7 cellular contexts compared by ENCODE assay signal in the genomic region with DNA sequence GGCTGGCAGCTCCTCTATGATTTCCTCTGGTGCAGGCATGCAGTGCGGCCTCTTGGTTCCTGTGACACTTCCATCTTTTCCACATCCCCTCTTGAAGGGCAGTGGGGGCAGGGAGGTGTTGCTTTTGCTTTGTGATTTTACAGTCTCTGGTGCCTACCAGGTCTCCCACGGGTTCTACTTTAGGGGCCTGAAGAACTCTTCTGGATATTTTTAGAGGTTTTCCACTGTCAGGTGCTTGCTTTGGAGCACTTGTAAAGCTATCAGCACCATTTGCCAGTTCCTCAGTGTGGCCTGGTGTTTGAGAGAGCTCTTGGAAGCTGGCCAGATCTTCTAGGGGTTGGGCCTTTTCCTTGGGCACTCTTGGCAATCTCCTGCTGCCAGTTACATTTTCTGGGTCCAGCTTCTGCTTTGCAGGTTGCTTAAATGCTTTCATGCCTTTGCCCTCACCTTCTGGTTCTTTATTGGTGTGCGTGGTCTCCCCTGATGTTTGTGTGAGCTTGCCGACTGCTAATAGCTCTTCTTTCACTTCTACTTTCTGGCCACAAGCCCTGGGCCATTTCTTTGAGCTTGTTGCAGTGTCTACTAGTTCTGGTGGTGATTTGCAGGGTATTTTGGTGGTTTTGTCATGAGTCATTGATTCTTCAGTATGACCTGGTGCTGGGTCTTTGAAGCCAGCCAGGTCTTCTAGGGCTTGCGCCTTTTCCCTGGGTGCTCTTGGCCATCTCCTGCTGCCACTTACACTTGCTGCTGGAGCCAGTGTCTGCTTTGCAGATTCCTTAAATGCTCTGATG. TPM values are rescaled to one million over a fixed set of nuclear protein-coding genes. Genes with fewer than 3 reads are reported as not detected.
DNase-seq lines count a peak whose midpoint lies in the region; ATAC-seq and TF ChIP-seq lines count a peak whose summit lies in the region.

No MANE protein-coding gene starts in this region.

- H3K36me3 Mint-ChIP-seq in endothelial cell (ENCODE audit: low read depth, unreplicated experiment), result peaks cover 5% of the 10 kb centered on the region

- H3K79me2 ChIP-seq in MM.1S (ENCODE audit: low read length), result no peaks in the 10 kb centered on the region

- no peaks in the 10 kb centered on the region for H3K27me3 ChIP-seq in MM.1S (replicated peaks; ENCODE audit: insufficient read depth, low read length)

- peaks cover 17% of the 10 kb centered on the region for H3K4me1 Mint-ChIP-seq in endothelial cell (ENCODE audit: unreplicated experiment)

- no peaks in the 10 kb centered on the region for H4K20me1 ChIP-seq in MM.1S (ENCODE audit: insufficient read depth, low read length)

- peak overlapping the region; percentile 14; the same call in 1 of the 2 replicates for H3K4me3 ChIP-seq in MM.1S (ENCODE audit: low read length)

- peaks cover 12% of the 10 kb centered on the region for H3F3A ChIP-seq in MM.1S (ENCODE audit: insufficient read depth, low read length)

- H3K9me3 Mint-ChIP-seq in endothelial cell (ENCODE audit: unreplicated experiment), result no peaks in the 10 kb centered on the region

- no peaks in the 10 kb centered on the region for H3K36me3 ChIP-seq in MM.1S (replicated peaks; ENCODE audit: insufficient read depth, low read length)

- peak overlapping the region; percentile 65 for H3K27ac Mint-ChIP-seq in endothelial cell (ENCODE audit: unreplicated experiment)

- peaks cover 13% of the 10 kb centered on the region for H3K4me1 ChIP-seq in MM.1S (ENCODE audit: low read length)

- peak overlapping the region; percentile 18; the same call in 1 of the 2 replicates for H3K9ac ChIP-seq in MM.1S (ENCODE audit: low read length)

- H3K27me3 Mint-ChIP-seq in endothelial cell (ENCODE audit: unreplicated experiment), result peaks cover 2% of the 10 kb centered on the region

- peak overlapping the region; percentile 35; the same call in 1 of the 2 replicates for H2AFZ ChIP-seq in MM.1S (ENCODE audit: low read length)

- H3K9me3 ChIP-seq in MM.1S (replicated peaks; ENCODE audit: insufficient read depth, low read length), result no peaks in the 10 kb centered on the region

- ATAC-seq in GM18867 (IDR thresholded peaks at IDR 0.05; ENCODE audit: unreplicated experiment) (peak; percentile 99), GM21825 (IDR thresholded peaks at IDR 0.05; ENCODE audit: unreplicated experiment) (peak; percentile 99)

- H3K27ac ChIP-seq in MM.1S (ENCODE audit: low read length), result peak overlapping the region; percentile 74

- H3K9me2 ChIP-seq in MM.1S (replicated peaks; ENCODE audit: insufficient read depth, low read length), result no peaks in the 10 kb centered on the region

- peak; percentile 66 for DNase-seq in MM.1S
- DNase-seq in endothelial cell (ENCODE audit: low spot score), result no peak
- no peak for DNase-seq in LoVo (ENCODE audit: low spot score)
- no peak for DNase-seq in D341Med (ENCODE audit: low spot score)
- DNase-seq in HCEC 1CT, result no peak

- H3K4me2 ChIP-seq in MM.1S (ENCODE audit: low read depth, low read length), result peak overlapping the region; percentile 81

- peak overlapping the region; percentile 8 for H3K4me3 Mint-ChIP-seq in endothelial cell (ENCODE audit: unreplicated experiment)

- TF ChIP-seq CTCF in MM.1S (IDR thresholded peaks at IDR 0.05; ENCODE audit: low read length) (no peak), endothelial cell (IDR thresholded peaks at IDR 0.05; ENCODE audit: unreplicated experiment) (no peak)

RNA-seq across cellular contexts. Expression of a gene that starts 11.4 kb away (rescaled TPM):
- total RNA-seq in endothelial cell (ENCODE audit: unreplicated experiment), result 54.6 TPM

RNA-seq across cellular contexts. Expression of a gene that starts 16.9 kb away (rescaled TPM):
- 7.3 TPM for total RNA-seq in endothelial cell (ENCODE audit: unreplicated experiment)
